19 cellular contexts compared by ENCODE assay signal in genomic region chr11:4017129-4017528, GRCh38.
DNase-seq lines count a peak whose midpoint lies in the region; ATAC-seq and TF ChIP-seq lines count a peak whose summit lies in the region.
"Had no signal": no experiment of that assay in that cellular context is flagged by ENCODE, and none has a peak within 500 bp of the region (broad histone marks: within the 10 kb centered on the region; RNA-seq: fewer than 3 reads in every experiment).

No MANE protein-coding gene starts in this region.

- peak overlapping the region; percentile 6 for H3K27ac Mint-ChIP-seq in CD4-positive, alpha-beta T cell
- H3K27ac Mint-ChIP-seq in CD8-positive, alpha-beta T cell = peak overlapping the region; percentile 29
- H3K27ac Mint-ChIP-seq in activated B cell treated with CpG ODN at 0.5 μM for 24 hours = peak overlapping the region; percentile 13
- H3K27ac Mint-ChIP-seq in immature natural killer cell = peak overlapping the region in 4 of 6 donors; percentile 1 to 75 (median 42)

- intact Hi-C loops in CD4-positive, alpha-beta T cell (cut with DNase I, micrococcal nuclease) = no loop called here
- intact Hi-C loops in CD8-positive, alpha-beta T cell (cut with DNase I, micrococcal nuclease) = no loop called here
- intact Hi-C loops in activated B cell treated with CpG ODN at 0.5 μM for 24 hours (cut with micrococcal nuclease) = no loop called here
- intact Hi-C loops in colonic mucosa (cut with DNase I) = no loop called here

- no peak for ATAC-seq in CD4-positive, alpha-beta T cell (ENCODE audit: poor library complexity)
- no peak for ATAC-seq in CD8-positive, alpha-beta T cell
- ATAC-seq in activated B cell treated with CpG ODN at 0.5 μM for 24 hours (ENCODE audit: low read depth) = no peak
- ATAC-seq: PC-3, SK-N-SH treated with all-trans-retinoic acid at 6 μM for 48 hours had no signal

- no peaks in the 10 kb centered on the region for H3K9me3 ChIP-seq in CD4-positive, alpha-beta T cell (ENCODE audit: control insufficient read depth, low read length)
- no peaks in the 10 kb centered on the region for H3K9me3 ChIP-seq in CD8-positive, alpha-beta T cell (ENCODE audit: low read length)
- no peaks in the 10 kb centered on the region for H3K9me3 ChIP-seq in colonic mucosa
- H3K9me3 ChIP-seq: MG63 had no signal

- peaks cover 29% of the 10 kb centered on the region for H3K36me3 Mint-ChIP-seq in CD4-positive, alpha-beta T cell (ENCODE audit: low read depth)
- H3K36me3 Mint-ChIP-seq in CD8-positive, alpha-beta T cell = peaks cover 18% of the 10 kb centered on the region
- H3K36me3 Mint-ChIP-seq in activated B cell treated with CpG ODN at 0.5 μM for 24 hours (ENCODE audit: low read depth) = peaks cover 5% of the 10 kb centered on the region
- no peaks in the 10 kb centered on the region for H3K36me3 Mint-ChIP-seq in immature natural killer cell

- H3K9ac ChIP-seq in colonic mucosa (ENCODE audit: low read depth in 2 of 2, low read length in 2 of 2) = no peak overlapping the region

- no peak overlapping the region for H3K27ac ChIP-seq in CD4-positive, alpha-beta T cell (ENCODE audit: low read depth, low read length)
- no peak overlapping the region for H3K27ac ChIP-seq in CD8-positive, alpha-beta T cell (ENCODE audit: low read depth, low read length)
- H3K27ac ChIP-seq in colonic mucosa = no peak overlapping the region

- no peaks in the 10 kb centered on the region for H3K9me3 Mint-ChIP-seq in CD4-positive, alpha-beta T cell
- no peaks in the 10 kb centered on the region for H3K9me3 Mint-ChIP-seq in CD8-positive, alpha-beta T cell
- H3K9me3 Mint-ChIP-seq in activated B cell treated with CpG ODN at 0.5 μM for 24 hours (no peaks in the 10 kb centered on the region), immature natural killer cell (no peaks in the 10 kb centered on the region)
- H3K9me3 Mint-ChIP-seq: CD8-positive, alpha-beta memory T cell had no signal

- CTCF ChIA-PET in CD4-positive, alpha-beta T cell (lab: Charles Lee) = no interaction called here
- CTCF ChIA-PET in CD8-positive, alpha-beta T cell (lab: Charles Lee) = interaction anchor here (1.1 to 1.9 kb wide), 3 partner anchors 11 to 168 kb away, joined by 3 to 6 read pairs (median 4); no protein-coding TSS in a partner anchor
- CTCF ChIA-PET in activated B cell treated with CpG ODN at 0.5 μM for 24 hours (lab: Charles Lee) = interaction anchor here (0.8 to 1.6 kb wide), 2 partner anchors 10 to 167 kb away, joined by 3 to 4 read pairs; no protein-coding TSS in a partner anchor

- no peak overlapping the region for H3K4me3 Mint-ChIP-seq in CD4-positive, alpha-beta T cell
- H3K4me3 Mint-ChIP-seq in CD8-positive, alpha-beta T cell = no peak overlapping the region
- H3K4me3 Mint-ChIP-seq in activated B cell treated with CpG ODN at 0.5 μM for 24 hours (no peak overlapping the region), immature natural killer cell (no peak overlapping the region)

- peaks cover 73% of the 10 kb centered on the region for H3K4me1 Mint-ChIP-seq in CD4-positive, alpha-beta T cell (ENCODE audit: low read depth)
- peaks cover 69% of the 10 kb centered on the region for H3K4me1 Mint-ChIP-seq in CD8-positive, alpha-beta T cell (ENCODE audit: low read depth)
- peaks cover 41% of the 10 kb centered on the region for H3K4me1 Mint-ChIP-seq in activated B cell treated with CpG ODN at 0.5 μM for 24 hours
- H3K4me1 Mint-ChIP-seq in immature natural killer cell = peaks cover 79 to 87% of the 10 kb centered on the region in 2 donors

- POLR2A ChIA-PET in CD4-positive, alpha-beta T cell (lab: Charles Lee) = no interaction called here
- POLR2A ChIA-PET in CD8-positive, alpha-beta T cell (lab: Charles Lee) = no interaction called here
- POLR2A ChIA-PET in activated B cell treated with CpG ODN at 0.5 μM for 24 hours (lab: Charles Lee) = no interaction called here

- DNase-seq in CD4-positive, alpha-beta T cell = no peak
- DNase-seq in CD8-positive, alpha-beta T cell = no peak
- DNase-seq in activated B cell treated with CpG ODN at 0.5 μM for 24 hours (no peak), immature natural killer cell (no peak), NCI-H1092 (lab: John Stamatoyannopoulos, UW) (no peak), colonic mucosa (no peak), hippocampal formation (lab: John Stamatoyannopoulos, UW) (no peak)
- DNase-seq: C1 segment of cervical spinal cord; CD8-positive, alpha-beta memory T cell; DMS153; DND-41; KG1; MG63; NCI-H2029; NCI-H446; NCI-H524 treated with DMSO at 0.1 percent for 48 hours; NCI-H774; PC-3 had no signal

- no peak for TF ChIP-seq CTCF in CD4-positive, alpha-beta T cell (IDR thresholded peaks at IDR 0.05)
- TF ChIP-seq CTCF in CD8-positive, alpha-beta T cell (IDR thresholded peaks at IDR 0.05) = no peak
- TF ChIP-seq CTCF in activated B cell treated with CpG ODN at 0.5 μM for 24 hours (IDR thresholded peaks at IDR 0.05) (no peak), colonic mucosa (IDR thresholded peaks at IDR 0.05) (no peak)

- H3K36me3 ChIP-seq in CD8-positive, alpha-beta T cell (ENCODE audit: insufficient read depth, low read length) = no peaks in the 10 kb centered on the region
- no peaks in the 10 kb centered on the region for H3K36me3 ChIP-seq in colonic mucosa
- H3K36me3 ChIP-seq: MG63 had no signal

- H3K27me3 ChIP-seq in CD4-positive, alpha-beta T cell (ENCODE audit: control insufficient read depth, insufficient read depth, low read length) = no peaks in the 10 kb centered on the region
- H3K27me3 ChIP-seq in CD8-positive, alpha-beta T cell (ENCODE audit: insufficient read depth, low read length) = no peaks in the 10 kb centered on the region
- no peaks in the 10 kb centered on the region for H3K27me3 ChIP-seq in colonic mucosa
- H3K27me3 ChIP-seq: MG63 had no signal

- no peaks in the 10 kb centered on the region for H3K27me3 Mint-ChIP-seq in CD4-positive, alpha-beta T cell
- no peaks in the 10 kb centered on the region for H3K27me3 Mint-ChIP-seq in CD8-positive, alpha-beta T cell (ENCODE audit: low read depth)
- H3K27me3 Mint-ChIP-seq in activated B cell treated with CpG ODN at 0.5 μM for 24 hours (no peaks in the 10 kb centered on the region), immature natural killer cell (ENCODE audit: low read depth in 3 of 3) (peaks cover 0 to 6% (median 1%) of the 10 kb centered on the region in 3 donors)
- H3K27me3 Mint-ChIP-seq: CD8-positive, alpha-beta memory T cell had no signal

- H3K4me1 ChIP-seq in CD8-positive, alpha-beta T cell (ENCODE audit: insufficient read depth, low read length) = peaks cover 15% of the 10 kb centered on the region
- H3K4me1 ChIP-seq in colonic mucosa = no peaks in the 10 kb centered on the region

- no peak overlapping the region for H3K4me3 ChIP-seq in CD8-positive, alpha-beta T cell (ENCODE audit: low read depth, low read length)
- no peak overlapping the region for H3K4me3 ChIP-seq in colonic mucosa
- H3K4me3 ChIP-seq: MG63 had no signal
